Comparison of ENCODE assay signal across 1 cellular context in genomic region chr2:65731476-65731875, GRCh38.
TF ChIP-seq lines count a peak whose summit lies in the region.

No MANE protein-coding gene starts in this region.

TF ChIP-seq in K562, 482 proteins besides CTCF, POLR2A, EP300 and RAD21 (continued from another document):
- TF ChIP-seq MGA (IDR thresholded peaks at IDR 0.05) (peak; percentile 66), MCM5 (IDR thresholded peaks at IDR 0.05; ENCODE audit: low read depth) (no peak), MYC (IDR thresholded peaks at IDR 0.05; ENCODE audit: low read depth, low read length) (peak; percentile 53), MYC (CRISPR knock-in tag; IDR thresholded peaks at IDR 0.05; ENCODE audit: borderline replicate concordance, low read depth) (no peak), BACH1 (tag; IDR thresholded peaks at IDR 0.05) (no peak), ZFP91 (CRISPR knock-in tag; IDR thresholded peaks at IDR 0.05) (no peak), HDAC8 (tag; IDR thresholded peaks at IDR 0.05) (0 out of 2 replicates have a peak, but pooled peaks have one; percentile 39), YY1 (IDR thresholded peaks at IDR 0.05; ENCODE audit: borderline replicate concordance in 1 of 3, control insufficient read depth in 1 of 3, extremely low read depth in 1 of 3, insufficient read depth in 3 of 3, insufficient read length in 1 of 3, insufficient replicate concordance in 2 of 3, low read depth in 1 of 3, low read length in 2 of 3) (peak in 2 of 3 experiments; percentile 33 to 82), POLR2H (tag; IDR thresholded peaks at IDR 0.05; ENCODE audit: low read depth) (peak; percentile 72), L3MBTL2 (IDR thresholded peaks at IDR 0.05) (peak; percentile 82), THAP12 (CRISPR knock-in tag; IDR thresholded peaks at IDR 0.05) (no peak), MNT (conservative IDR thresholded peaks at IDR 0.05) (no peak), SRSF7 (optimal IDR thresholded peaks at IDR 0.05; ENCODE audit: low read depth, low read length) (no peak), SLC30A9 (CRISPR knock-in tag; IDR thresholded peaks at IDR 0.05) (no peak)
- TF ChIP-seq, protein P1, sequence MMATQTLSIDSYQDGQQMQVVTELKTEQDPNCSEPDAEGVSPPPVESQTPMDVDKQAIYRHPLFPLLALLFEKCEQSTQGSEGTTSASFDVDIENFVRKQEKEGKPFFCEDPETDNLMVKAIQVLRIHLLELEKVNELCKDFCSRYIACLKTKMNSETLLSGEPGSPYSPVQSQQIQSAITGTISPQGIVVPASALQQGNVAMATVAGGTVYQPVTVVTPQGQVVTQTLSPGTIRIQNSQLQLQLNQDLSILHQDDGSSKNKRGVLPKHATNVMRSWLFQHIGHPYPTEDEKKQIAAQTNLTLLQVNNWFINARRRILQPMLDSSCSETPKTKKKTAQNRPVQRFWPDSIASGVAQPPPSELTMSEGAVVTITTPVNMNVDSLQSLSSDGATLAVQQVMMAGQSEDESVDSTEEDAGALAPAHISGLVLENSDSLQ (IDR thresholded peaks at IDR 0.05): peak; percentile 26; the same call in 1 of the 2 replicates
TF ChIP-seq in K562: peak in this region for 12.
